18 cellular contexts compared by ENCODE assay signal in genomic region chr5:112248643-112249042, GRCh38.
DNase-seq lines count a peak whose midpoint lies in the region; ATAC-seq and TF ChIP-seq lines count a peak whose summit lies in the region.
"Had no signal": no experiment of that assay in that cellular context is flagged by ENCODE, and none has a peak within 500 bp of the region (broad histone marks: within the 10 kb centered on the region; RNA-seq: fewer than 3 reads in every experiment).

No MANE protein-coding gene starts in this region.

- H3K27me3 Mint-ChIP-seq in MCF 10A (ENCODE audit: insufficient read depth, unreplicated experiment) = no peaks in the 10 kb centered on the region
- H3K27me3 Mint-ChIP-seq in activated T-helper 2 cell treated with anti-CD3 and anti-CD28 coated beads, Interferon-gamma antibody, Interleukin-2, Interleukin-4, amounts not matched to agents 10 μg/mL and 5 μg/mL and 100 μg/mL, durations not matched to agents 14 hours and 24 hours and 36 hours (ENCODE audit: low read depth) = peaks cover 7% of the 10 kb centered on the region

- intact Hi-C loops in MCF 10A (cut with micrococcal nuclease) = no loop called here
- intact Hi-C loops in mammary epithelial cell (cut with micrococcal nuclease) = no loop called here
- intact Hi-C loops in lower lobe of right lung (cut with DNase I) = no loop called here
- intact Hi-C loops in upper lobe of right lung (cut with DNase I) = no loop called here
- intact Hi-C loops in activated T-helper 2 cell treated with anti-CD3 and anti-CD28 coated beads, Interferon-gamma antibody, Interleukin-2, Interleukin-4, amounts not matched to agents 10 μg/mL and 5 μg/mL and 100 μg/mL, durations not matched to agents 14 hours and 24 hours and 36 hours (cut with micrococcal nuclease) = no loop called here

- peak overlapping the region; percentile 12 for H3K4me3 Mint-ChIP-seq in MCF 10A (ENCODE audit: unreplicated experiment)
- no peak overlapping the region for H3K4me3 Mint-ChIP-seq in activated T-helper 2 cell treated with anti-CD3 and anti-CD28 coated beads, Interferon-gamma antibody, Interleukin-2, Interleukin-4, amounts not matched to agents 10 μg/mL and 5 μg/mL and 100 μg/mL, durations not matched to agents 14 hours and 24 hours and 36 hours (ENCODE audit: low read depth)
- H3K4me3 Mint-ChIP-seq: B cell, CD14-positive monocyte had no signal

- CTCF ChIA-PET in MCF 10A (lab: Yijun Ruan, JAX) (interaction anchor here (1.1 kb wide), 1 partner anchor 12 kb away, joined by 3 read pairs; no protein-coding TSS in a partner anchor), mammary epithelial cell (lab: Charles Lee; ENCODE audit: low non-redundant PET) (no interaction called here)

- no peaks in the 10 kb centered on the region for H3K36me3 ChIP-seq in mammary epithelial cell (ENCODE audit: insufficient read depth, low read length)
- H3K36me3 ChIP-seq in lower lobe of right lung = no peaks in the 10 kb centered on the region
- H3K36me3 ChIP-seq in upper lobe of right lung = no peaks in the 10 kb centered on the region
- H3K36me3 ChIP-seq: Peyer's patch had no signal

- H3K9me3 Mint-ChIP-seq in MCF 10A (ENCODE audit: unreplicated experiment) = no peaks in the 10 kb centered on the region
- no peaks in the 10 kb centered on the region for H3K9me3 Mint-ChIP-seq in activated T-helper 2 cell treated with anti-CD3 and anti-CD28 coated beads, Interferon-gamma antibody, Interleukin-2, Interleukin-4, amounts not matched to agents 10 μg/mL and 5 μg/mL and 100 μg/mL, durations not matched to agents 14 hours and 24 hours and 36 hours

- DNase-seq in MCF 10A (ENCODE audit: unreplicated experiment) (no peak), mammary epithelial cell (no peak), lower lobe of right lung (no peak), upper lobe of right lung (no peak), AML-193 (lab: John Stamatoyannopoulos, UW) (no peak), superior temporal gyrus (ENCODE audit: extremely low spot score) (no peak)
- DNase-seq in activated T-helper 2 cell treated with anti-CD3 and anti-CD28 coated beads, Interferon-gamma antibody, Interleukin-2, Interleukin-4, amounts not matched to agents 10 μg/mL and 5 μg/mL and 100 μg/mL, durations not matched to agents 14 hours and 24 hours and 36 hours (ENCODE audit: low spot score) = no peak
- DNase-seq: KBM-7, NCI-H1092 treated with DMSO at 0.1 percent for 48 hours, NCI-H1436 treated with DMSO at 0.1 percent for 48 hours, NCI-H1930, NCI-H526, Peyer's patch, SHP77 had no signal

- in situ Hi-C loops in mammary epithelial cell (cut with MboI; ENCODE audit: low sequenced_read_pairs in 2 of 2) = no loop called here

- ATAC-seq in esophagus mucosa (peak; percentile 84), lower lobe of right lung (peak; percentile 23 to 59), upper lobe of right lung (peak; percentile 57)
- ATAC-seq: HCT116 had no signal

- H3K4me3 ChIP-seq in mammary epithelial cell (replicated peaks in 1 of 3; ENCODE audit: insufficient read depth in 1 of 3, low read depth in 2 of 3, low read length in 3 of 3) = no peak overlapping the region
- H3K4me3 ChIP-seq in lower lobe of right lung = no peak overlapping the region
- H3K4me3 ChIP-seq in upper lobe of right lung = no peak overlapping the region
- H3K4me3 ChIP-seq: Peyer's patch had no signal

- no peaks in the 10 kb centered on the region for H3K4me1 ChIP-seq in mammary epithelial cell (ENCODE audit: insufficient read depth, low read length)
- no peaks in the 10 kb centered on the region for H3K4me1 ChIP-seq in lower lobe of right lung
- H3K4me1 ChIP-seq in upper lobe of right lung = no peaks in the 10 kb centered on the region
- H3K4me1 ChIP-seq: Peyer's patch had no signal

- H3K27ac Mint-ChIP-seq in MCF 10A (ENCODE audit: low read depth, unreplicated experiment) = peak overlapping the region; percentile 71
- no peak overlapping the region for H3K27ac Mint-ChIP-seq in activated T-helper 2 cell treated with anti-CD3 and anti-CD28 coated beads, Interferon-gamma antibody, Interleukin-2, Interleukin-4, amounts not matched to agents 10 μg/mL and 5 μg/mL and 100 μg/mL, durations not matched to agents 14 hours and 24 hours and 36 hours
- H3K27ac Mint-ChIP-seq: B cell, CD14-positive monocyte had no signal

- POLR2A ChIA-PET in MCF 10A (lab: Yijun Ruan, JAX) = interaction anchor here (0.9 to 1.5 kb wide), 3 partner anchors 15 to 171 kb away, joined by 3 to 8 read pairs (median 4); partner anchors contain the start of gene EPB41L4A

- WGBS in mammary epithelial cell (ENCODE audit: low coverage, missing lambda C conversion rate) = 3% methylated on average over 2 of the region's 2 CpGs

- H3K27me3 ChIP-seq in mammary epithelial cell (ENCODE audit: insufficient read depth, low read length) = no peaks in the 10 kb centered on the region
- no peaks in the 10 kb centered on the region for H3K27me3 ChIP-seq in lower lobe of right lung (ENCODE audit: low read depth)
- H3K27me3 ChIP-seq in upper lobe of right lung = no peaks in the 10 kb centered on the region
- H3K27me3 ChIP-seq: Peyer's patch had no signal

- peaks cover 15% of the 10 kb centered on the region for H3K36me3 Mint-ChIP-seq in MCF 10A (ENCODE audit: insufficient read depth, unreplicated experiment)
- no peaks in the 10 kb centered on the region for H3K36me3 Mint-ChIP-seq in activated T-helper 2 cell treated with anti-CD3 and anti-CD28 coated beads, Interferon-gamma antibody, Interleukin-2, Interleukin-4, amounts not matched to agents 10 μg/mL and 5 μg/mL and 100 μg/mL, durations not matched to agents 14 hours and 24 hours and 36 hours (ENCODE audit: low read depth)
- H3K36me3 Mint-ChIP-seq: CD14-positive monocyte had no signal

- H3K27ac ChIP-seq in mammary epithelial cell (ENCODE audit: insufficient read depth, low read depth, low read length) (no peak overlapping the region), lower lobe of right lung (no peak overlapping the region), upper lobe of right lung (no peak overlapping the region)
- H3K27ac ChIP-seq: Peyer's patch had no signal

- no peaks in the 10 kb centered on the region for H4K20me1 ChIP-seq in mammary epithelial cell (ENCODE audit: insufficient read depth, low read length)

- H3K9ac ChIP-seq in mammary epithelial cell (ENCODE audit: insufficient read depth, low read length) = no peak overlapping the region

- dilution Hi-C loops in mammary epithelial cell (cut with HindIII; ENCODE audit: low sequenced_read_pairs) = no loop called here

- no peaks in the 10 kb centered on the region for H3K9me3 ChIP-seq in mammary epithelial cell (replicated peaks; ENCODE audit: insufficient read depth, low read length)
- H3K9me3 ChIP-seq in lower lobe of right lung = no peaks in the 10 kb centered on the region
- H3K9me3 ChIP-seq in upper lobe of right lung = no peaks in the 10 kb centered on the region
- H3K9me3 ChIP-seq: Peyer's patch had no signal

- BruUV-seq in MCF 10A (replicated peaks; lab: Mats Ljungman, UMichigan) (no TSS peak), mammary epithelial cell (replicated peaks; lab: Mats Ljungman, UMichigan) (no TSS peak)

- no peaks in the 10 kb centered on the region for H3K79me2 ChIP-seq in mammary epithelial cell (ENCODE audit: insufficient read depth, low read length)

- H3K4me2 ChIP-seq in mammary epithelial cell (ENCODE audit: insufficient read depth, low read depth, low read length) = no peak overlapping the region

- H3K4me1 Mint-ChIP-seq in MCF 10A (ENCODE audit: insufficient read depth, unreplicated experiment) = peaks cover 40% of the 10 kb centered on the region
- no peaks in the 10 kb centered on the region for H3K4me1 Mint-ChIP-seq in activated T-helper 2 cell treated with anti-CD3 and anti-CD28 coated beads, Interferon-gamma antibody, Interleukin-2, Interleukin-4, amounts not matched to agents 10 μg/mL and 5 μg/mL and 100 μg/mL, durations not matched to agents 14 hours and 24 hours and 36 hours (ENCODE audit: low read depth)
- H3K4me1 Mint-ChIP-seq: B cell, CD14-positive monocyte had no signal

- H2AFZ ChIP-seq in mammary epithelial cell (ENCODE audit: low read depth, low read length) = no peak overlapping the region

- TF ChIP-seq CTCF in MCF 10A (IDR thresholded peaks at IDR 0.05; ENCODE audit: unreplicated experiment) (no peak), mammary epithelial cell (conservative IDR thresholded peaks at IDR 0.05 in 1 of 2, IDR thresholded peaks at IDR 0.05 in 1 of 2; ENCODE audit: extremely low read depth in 1 of 2, insufficient read depth in 1 of 2, low read depth in 1 of 2, low read length in 2 of 2) (no peak), lower lobe of right lung (IDR thresholded peaks at IDR 0.05) (no peak), upper lobe of right lung (IDR thresholded peaks at IDR 0.05) (no peak)
